Comparison of ENCODE assay signal across 1 cellular context in the genomic region with DNA sequence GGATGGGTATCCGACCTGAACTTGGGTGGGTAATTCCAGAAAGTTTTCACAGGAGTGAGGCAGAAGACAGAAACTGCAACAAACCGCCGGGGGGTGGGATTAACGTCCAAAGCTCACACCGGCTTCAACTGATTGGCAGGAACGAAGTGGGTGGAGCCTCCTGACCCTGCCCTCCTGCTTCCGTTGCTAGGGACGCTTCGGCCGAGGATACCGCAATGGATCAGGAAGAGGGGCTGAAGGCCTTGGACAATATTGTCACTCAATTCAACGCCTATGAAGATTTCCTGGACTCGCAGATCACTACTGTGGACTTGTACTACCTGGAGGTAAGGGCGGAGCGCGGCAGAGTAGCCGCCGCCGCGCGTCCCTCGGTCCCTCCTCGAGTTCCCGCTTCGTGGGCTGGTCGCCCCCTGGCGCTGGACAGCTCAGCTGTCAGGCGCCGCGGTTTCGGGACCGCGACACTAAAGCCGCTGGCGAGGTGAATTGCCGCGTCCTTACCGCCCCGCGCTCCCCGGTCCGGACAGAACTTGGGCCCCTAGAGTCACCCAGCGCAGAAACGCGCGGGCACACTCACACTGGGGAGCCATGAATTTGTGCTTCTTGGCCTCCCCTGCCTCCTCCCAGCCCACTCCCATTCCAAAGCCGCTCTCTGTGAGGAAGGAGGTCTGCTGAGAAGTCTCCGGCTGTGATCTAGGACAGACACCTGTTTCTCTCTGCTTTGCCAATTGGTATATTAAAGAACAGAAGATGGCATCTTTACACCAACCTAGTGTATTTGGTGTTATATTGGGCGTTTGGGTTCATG.
TF ChIP-seq lines count a peak whose summit lies in the region.

A gene (plus strand): TSS at position 177 of the 805 bp plus-strand sequence.

TF ChIP-seq in HepG2, 621 proteins besides CTCF, POLR2A, EP300 and RAD21 (continued from another document and continues in another):
- TF ChIP-seq, protein P1, sequence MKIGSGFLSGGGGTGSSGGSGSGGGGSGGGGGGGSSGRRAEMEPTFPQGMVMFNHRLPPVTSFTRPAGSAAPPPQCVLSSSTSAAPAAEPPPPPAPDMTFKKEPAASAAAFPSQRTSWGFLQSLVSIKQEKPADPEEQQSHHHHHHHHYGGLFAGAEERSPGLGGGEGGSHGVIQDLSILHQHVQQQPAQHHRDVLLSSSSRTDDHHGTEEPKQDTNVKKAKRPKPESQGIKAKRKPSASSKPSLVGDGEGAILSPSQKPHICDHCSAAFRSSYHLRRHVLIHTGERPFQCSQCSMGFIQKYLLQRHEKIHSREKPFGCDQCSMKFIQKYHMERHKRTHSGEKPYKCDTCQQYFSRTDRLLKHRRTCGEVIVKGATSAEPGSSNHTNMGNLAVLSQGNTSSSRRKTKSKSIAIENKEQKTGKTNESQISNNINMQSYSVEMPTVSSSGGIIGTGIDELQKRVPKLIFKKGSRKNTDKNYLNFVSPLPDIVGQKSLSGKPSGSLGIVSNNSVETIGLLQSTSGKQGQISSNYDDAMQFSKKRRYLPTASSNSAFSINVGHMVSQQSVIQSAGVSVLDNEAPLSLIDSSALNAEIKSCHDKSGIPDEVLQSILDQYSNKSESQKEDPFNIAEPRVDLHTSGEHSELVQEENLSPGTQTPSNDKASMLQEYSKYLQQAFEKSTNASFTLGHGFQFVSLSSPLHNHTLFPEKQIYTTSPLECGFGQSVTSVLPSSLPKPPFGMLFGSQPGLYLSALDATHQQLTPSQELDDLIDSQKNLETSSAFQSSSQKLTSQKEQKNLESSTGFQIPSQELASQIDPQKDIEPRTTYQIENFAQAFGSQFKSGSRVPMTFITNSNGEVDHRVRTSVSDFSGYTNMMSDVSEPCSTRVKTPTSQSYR (CRISPR knock-in tag; IDR thresholded peaks at IDR 0.05; ENCODE audit: borderline replicate concordance) = no peak
- TF ChIP-seq, protein P2, sequence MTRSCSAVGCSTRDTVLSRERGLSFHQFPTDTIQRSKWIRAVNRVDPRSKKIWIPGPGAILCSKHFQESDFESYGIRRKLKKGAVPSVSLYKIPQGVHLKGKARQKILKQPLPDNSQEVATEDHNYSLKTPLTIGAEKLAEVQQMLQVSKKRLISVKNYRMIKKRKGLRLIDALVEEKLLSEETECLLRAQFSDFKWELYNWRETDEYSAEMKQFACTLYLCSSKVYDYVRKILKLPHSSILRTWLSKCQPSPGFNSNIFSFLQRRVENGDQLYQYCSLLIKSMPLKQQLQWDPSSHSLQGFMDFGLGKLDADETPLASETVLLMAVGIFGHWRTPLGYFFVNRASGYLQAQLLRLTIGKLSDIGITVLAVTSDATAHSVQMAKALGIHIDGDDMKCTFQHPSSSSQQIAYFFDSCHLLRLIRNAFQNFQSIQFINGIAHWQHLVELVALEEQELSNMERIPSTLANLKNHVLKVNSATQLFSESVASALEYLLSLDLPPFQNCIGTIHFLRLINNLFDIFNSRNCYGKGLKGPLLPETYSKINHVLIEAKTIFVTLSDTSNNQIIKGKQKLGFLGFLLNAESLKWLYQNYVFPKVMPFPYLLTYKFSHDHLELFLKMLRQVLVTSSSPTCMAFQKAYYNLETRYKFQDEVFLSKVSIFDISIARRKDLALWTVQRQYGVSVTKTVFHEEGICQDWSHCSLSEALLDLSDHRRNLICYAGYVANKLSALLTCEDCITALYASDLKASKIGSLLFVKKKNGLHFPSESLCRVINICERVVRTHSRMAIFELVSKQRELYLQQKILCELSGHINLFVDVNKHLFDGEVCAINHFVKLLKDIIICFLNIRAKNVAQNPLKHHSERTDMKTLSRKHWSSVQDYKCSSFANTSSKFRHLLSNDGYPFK (CRISPR knock-in tag; IDR thresholded peaks at IDR 0.05; ENCODE audit: borderline replicate concordance) = peak; percentile 37; the same call in 1 of the 2 replicates
- TF ChIP-seq KDM5A (IDR thresholded peaks at IDR 0.05; ENCODE audit: borderline replicate concordance, low read length) (no peak), U2AF2 (IDR thresholded peaks at IDR 0.05; ENCODE audit: low read depth, low read length) (no peak), FOXO1 (CRISPR knock-in tag; IDR thresholded peaks at IDR 0.05) (no peak), KDM2A (CRISPR knock-in tag; IDR thresholded peaks at IDR 0.05; ENCODE audit: borderline replicate concordance, low read depth) (peak; percentile 90), ZNF7 (CRISPR knock-in tag; IDR thresholded peaks at IDR 0.05) (no peak), HIVEP1 (CRISPR knock-in tag; IDR thresholded peaks at IDR 0.05) (peak; percentile 81), STAG1 (CRISPR knock-in tag; IDR thresholded peaks at IDR 0.05) (peak; percentile 40), ZNF747 (CRISPR knock-in tag; IDR thresholded peaks at IDR 0.05; ENCODE audit: borderline replicate concordance) (no peak), IKZF4 (CRISPR knock-in tag; IDR thresholded peaks at IDR 0.05; ENCODE audit: borderline replicate concordance, low read depth, not compliant biosample characterization) (no peak), PAWR (CRISPR knock-in tag; IDR thresholded peaks at IDR 0.05; ENCODE audit: borderline replicate concordance) (no peak), ZNF441 (CRISPR knock-in tag; IDR thresholded peaks at IDR 0.05; ENCODE audit: borderline replicate concordance) (no peak), PAF1 (CRISPR knock-in tag; IDR thresholded peaks at IDR 0.05) (no peak), ZFAT (CRISPR knock-in tag; conservative IDR thresholded peaks at IDR 0.05) (no peak), SKI (IDR thresholded peaks at IDR 0.05; ENCODE audit: partially characterized antibody) (no peak), ZSCAN21 (CRISPR knock-in tag; IDR thresholded peaks at IDR 0.05; ENCODE audit: borderline replicate concordance) (peak; percentile 47; the same call in 1 of the 2 replicates), MEF2D (CRISPR knock-in tag; IDR thresholded peaks at IDR 0.05) (no peak), SRF (IDR thresholded peaks at IDR 0.05; ENCODE audit: low read depth, low read length) (no peak), KLF11 (CRISPR knock-in tag; IDR thresholded peaks at IDR 0.05) (no peak), ZSCAN25 (CRISPR knock-in tag; IDR thresholded peaks at IDR 0.05) (no peak), ZNF431 (CRISPR knock-in tag; IDR thresholded peaks at IDR 0.05; ENCODE audit: borderline replicate concordance, low read depth) (no peak)
- TF ChIP-seq, protein P3, sequence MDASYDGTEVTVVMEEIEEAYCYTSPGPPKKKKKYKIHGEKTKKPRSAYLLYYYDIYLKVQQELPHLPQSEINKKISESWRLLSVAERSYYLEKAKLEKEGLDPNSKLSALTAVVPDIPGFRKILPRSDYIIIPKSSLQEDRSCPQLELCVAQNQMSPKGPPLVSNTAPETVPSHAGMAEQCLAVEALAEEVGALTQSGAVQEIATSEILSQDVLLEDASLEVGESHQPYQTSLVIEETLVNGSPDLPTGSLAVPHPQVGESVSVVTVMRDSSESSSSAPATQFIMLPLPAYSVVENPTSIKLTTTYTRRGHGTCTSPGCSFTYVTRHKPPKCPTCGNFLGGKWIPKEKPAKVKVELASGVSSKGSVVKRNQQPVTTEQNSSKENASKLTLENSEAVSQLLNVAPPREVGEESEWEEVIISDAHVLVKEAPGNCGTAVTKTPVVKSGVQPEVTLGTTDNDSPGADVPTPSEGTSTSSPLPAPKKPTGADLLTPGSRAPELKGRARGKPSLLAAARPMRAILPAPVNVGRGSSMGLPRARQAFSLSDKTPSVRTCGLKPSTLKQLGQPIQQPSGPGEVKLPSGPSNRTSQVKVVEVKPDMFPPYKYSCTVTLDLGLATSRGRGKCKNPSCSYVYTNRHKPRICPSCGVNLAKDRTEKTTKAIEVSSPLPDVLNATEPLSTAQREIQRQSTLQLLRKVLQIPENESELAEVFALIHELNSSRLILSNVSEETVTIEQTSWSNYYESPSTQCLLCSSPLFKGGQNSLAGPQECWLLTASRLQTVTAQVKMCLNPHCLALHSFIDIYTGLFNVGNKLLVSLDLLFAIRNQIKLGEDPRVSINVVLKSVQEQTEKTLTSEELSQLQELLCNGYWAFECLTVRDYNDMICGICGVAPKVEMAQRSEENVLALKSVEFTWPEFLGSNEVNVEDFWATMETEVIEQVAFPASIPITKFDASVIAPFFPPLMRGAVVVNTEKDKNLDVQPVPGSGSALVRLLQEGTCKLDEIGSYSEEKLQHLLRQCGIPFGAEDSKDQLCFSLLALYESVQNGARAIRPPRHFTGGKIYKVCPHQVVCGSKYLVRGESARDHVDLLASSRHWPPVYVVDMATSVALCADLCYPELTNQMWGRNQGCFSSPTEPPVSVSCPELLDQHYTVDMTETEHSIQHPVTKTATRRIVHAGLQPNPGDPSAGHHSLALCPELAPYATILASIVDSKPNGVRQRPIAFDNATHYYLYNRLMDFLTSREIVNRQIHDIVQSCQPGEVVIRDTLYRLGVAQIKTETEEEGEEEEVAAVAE (CRISPR knock-in tag; IDR thresholded peaks at IDR 0.05; ENCODE audit: borderline replicate concordance) = no peak
- TF ChIP-seq, protein P4, sequence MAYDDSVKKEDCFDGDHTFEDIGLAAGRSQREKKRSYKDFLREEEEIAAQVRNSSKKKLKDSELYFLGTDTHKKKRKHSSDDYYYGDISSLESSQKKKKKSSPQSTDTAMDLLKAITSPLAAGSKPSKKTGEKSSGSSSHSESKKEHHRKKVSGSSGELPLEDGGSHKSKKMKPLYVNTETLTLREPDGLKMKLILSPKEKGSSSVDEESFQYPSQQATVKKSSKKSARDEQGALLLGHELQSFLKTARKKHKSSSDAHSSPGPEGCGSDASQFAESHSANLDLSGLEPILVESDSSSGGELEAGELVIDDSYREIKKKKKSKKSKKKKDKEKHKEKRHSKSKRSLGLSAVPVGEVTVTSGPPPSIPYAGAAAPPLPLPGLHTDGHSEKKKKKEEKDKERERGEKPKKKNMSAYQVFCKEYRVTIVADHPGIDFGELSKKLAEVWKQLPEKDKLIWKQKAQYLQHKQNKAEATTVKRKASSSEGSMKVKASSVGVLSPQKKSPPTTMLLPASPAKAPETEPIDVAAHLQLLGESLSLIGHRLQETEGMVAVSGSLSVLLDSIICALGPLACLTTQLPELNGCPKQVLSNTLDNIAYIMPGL (CRISPR knock-in tag; IDR thresholded peaks at IDR 0.05; ENCODE audit: borderline replicate concordance in 1 of 2, low read depth in 1 of 2) = peak; percentile 63 to 77; a peak in 3 of 4 replicates
- TF ChIP-seq, protein P5, sequence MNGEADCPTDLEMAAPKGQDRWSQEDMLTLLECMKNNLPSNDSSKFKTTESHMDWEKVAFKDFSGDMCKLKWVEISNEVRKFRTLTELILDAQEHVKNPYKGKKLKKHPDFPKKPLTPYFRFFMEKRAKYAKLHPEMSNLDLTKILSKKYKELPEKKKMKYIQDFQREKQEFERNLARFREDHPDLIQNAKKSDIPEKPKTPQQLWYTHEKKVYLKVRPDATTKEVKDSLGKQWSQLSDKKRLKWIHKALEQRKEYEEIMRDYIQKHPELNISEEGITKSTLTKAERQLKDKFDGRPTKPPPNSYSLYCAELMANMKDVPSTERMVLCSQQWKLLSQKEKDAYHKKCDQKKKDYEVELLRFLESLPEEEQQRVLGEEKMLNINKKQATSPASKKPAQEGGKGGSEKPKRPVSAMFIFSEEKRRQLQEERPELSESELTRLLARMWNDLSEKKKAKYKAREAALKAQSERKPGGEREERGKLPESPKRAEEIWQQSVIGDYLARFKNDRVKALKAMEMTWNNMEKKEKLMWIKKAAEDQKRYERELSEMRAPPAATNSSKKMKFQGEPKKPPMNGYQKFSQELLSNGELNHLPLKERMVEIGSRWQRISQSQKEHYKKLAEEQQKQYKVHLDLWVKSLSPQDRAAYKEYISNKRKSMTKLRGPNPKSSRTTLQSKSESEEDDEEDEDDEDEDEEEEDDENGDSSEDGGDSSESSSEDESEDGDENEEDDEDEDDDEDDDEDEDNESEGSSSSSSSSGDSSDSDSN (CRISPR knock-in tag; IDR thresholded peaks at IDR 0.05) = peak; percentile 65
- TF ChIP-seq, protein P6, sequence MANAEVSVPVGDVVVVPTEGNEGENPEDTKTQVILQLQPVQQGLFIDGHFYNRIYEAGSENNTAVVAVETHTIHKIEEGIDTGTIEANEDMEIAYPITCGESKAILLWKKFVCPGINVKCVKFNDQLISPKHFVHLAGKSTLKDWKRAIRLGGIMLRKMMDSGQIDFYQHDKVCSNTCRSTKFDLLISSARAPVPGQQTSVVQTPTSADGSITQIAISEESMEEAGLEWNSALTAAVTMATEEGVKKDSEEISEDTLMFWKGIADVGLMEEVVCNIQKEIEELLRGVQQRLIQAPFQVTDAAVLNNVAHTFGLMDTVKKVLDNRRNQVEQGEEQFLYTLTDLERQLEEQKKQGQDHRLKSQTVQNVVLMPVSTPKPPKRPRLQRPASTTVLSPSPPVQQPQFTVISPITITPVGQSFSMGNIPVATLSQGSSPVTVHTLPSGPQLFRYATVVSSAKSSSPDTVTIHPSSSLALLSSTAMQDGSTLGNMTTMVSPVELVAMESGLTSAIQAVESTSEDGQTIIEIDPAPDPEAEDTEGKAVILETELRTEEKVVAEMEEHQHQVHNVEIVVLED (CRISPR knock-in tag; IDR thresholded peaks at IDR 0.05; ENCODE audit: borderline replicate concordance) = no peak
- TF ChIP-seq, protein P7, sequence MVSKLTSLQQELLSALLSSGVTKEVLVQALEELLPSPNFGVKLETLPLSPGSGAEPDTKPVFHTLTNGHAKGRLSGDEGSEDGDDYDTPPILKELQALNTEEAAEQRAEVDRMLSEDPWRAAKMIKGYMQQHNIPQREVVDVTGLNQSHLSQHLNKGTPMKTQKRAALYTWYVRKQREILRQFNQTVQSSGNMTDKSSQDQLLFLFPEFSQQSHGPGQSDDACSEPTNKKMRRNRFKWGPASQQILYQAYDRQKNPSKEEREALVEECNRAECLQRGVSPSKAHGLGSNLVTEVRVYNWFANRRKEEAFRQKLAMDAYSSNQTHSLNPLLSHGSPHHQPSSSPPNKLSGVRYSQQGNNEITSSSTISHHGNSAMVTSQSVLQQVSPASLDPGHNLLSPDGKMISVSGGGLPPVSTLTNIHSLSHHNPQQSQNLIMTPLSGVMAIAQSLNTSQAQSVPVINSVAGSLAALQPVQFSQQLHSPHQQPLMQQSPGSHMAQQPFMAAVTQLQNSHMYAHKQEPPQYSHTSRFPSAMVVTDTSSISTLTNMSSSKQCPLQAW (CRISPR knock-in tag; IDR thresholded peaks at IDR 0.05) = peak; percentile 67
- TF ChIP-seq, protein P8, sequence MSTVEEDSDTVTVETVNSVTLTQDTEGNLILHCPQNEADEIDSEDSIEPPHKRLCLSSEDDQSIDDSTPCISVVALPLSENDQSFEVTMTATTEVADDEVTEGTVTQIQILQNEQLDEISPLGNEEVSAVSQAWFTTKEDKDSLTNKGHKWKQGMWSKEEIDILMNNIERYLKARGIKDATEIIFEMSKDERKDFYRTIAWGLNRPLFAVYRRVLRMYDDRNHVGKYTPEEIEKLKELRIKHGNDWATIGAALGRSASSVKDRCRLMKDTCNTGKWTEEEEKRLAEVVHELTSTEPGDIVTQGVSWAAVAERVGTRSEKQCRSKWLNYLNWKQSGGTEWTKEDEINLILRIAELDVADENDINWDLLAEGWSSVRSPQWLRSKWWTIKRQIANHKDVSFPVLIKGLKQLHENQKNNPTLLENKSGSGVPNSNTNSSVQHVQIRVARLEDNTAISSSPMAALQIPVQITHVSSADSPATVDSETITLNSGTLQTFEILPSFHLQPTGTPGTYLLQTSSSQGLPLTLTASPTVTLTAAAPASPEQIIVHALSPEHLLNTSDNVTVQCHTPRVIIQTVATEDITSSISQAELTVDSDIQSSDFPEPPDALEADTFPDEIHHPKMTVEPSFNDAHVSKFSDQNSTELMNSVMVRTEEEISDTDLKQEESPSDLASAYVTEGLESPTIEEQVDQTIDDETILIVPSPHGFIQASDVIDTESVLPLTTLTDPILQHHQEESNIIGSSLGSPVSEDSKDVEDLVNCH (CRISPR knock-in tag; IDR thresholded peaks at IDR 0.05) = no peak
- TF ChIP-seq, protein P9, sequence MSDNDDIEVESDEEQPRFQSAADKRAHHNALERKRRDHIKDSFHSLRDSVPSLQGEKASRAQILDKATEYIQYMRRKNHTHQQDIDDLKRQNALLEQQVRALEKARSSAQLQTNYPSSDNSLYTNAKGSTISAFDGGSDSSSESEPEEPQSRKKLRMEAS (IDR thresholded peaks at IDR 0.05) = peak; percentile 53; the same call in 1 of the 2 replicates
